Comparison of ENCODE assay signal across 8 cellular contexts in genomic region chr1:25338188-25338981, GRCh38. TPM values are rescaled to one million over a fixed set of nuclear protein-coding genes. Genes with fewer than 3 reads are reported as not detected.
DNase-seq lines count a peak whose midpoint lies in the region; ATAC-seq and TF ChIP-seq lines count a peak whose summit lies in the region.

Gene TMEM50A, plus strand, starts transcription at chr1:25338334. Its CDS starts 2,153 bp downstream, at chr1:25340487.

- H3K4me3 ChIP-seq in Panc1 (ENCODE audit: low read depth in 2 of 2, low read length in 2 of 2) (peak within 1 kb of the TSS; percentile 79 to 94), esophagus (ENCODE audit: low read depth in 1 of 2, low read length in 2 of 2) (peak within 1 kb of the TSS; percentile 88 to 92), muscle layer of colon (ENCODE audit: low read depth in 1 of 2, low read length in 2 of 2) (peak within 1 kb of the TSS; percentile 79 to 90)

- no peak for TF ChIP-seq RAD21 in Ishikawa (IDR thresholded peaks at IDR 0.05; ENCODE audit: low read depth)

- TF ChIP-seq EP300 in Ishikawa (IDR thresholded peaks at IDR 0.05; ENCODE audit: borderline replicate concordance), result no peak

- in situ Hi-C loops in Panc1 (cut with HindIII; ENCODE audit: low pct_unique_long_range_greater_than_20kb, low sequenced_read_pairs), result no loop called here

- H3K9me3 ChIP-seq in Panc1 (ENCODE audit: control insufficient read depth, insufficient read depth, low read depth, low read length) (no peaks in the 10 kb centered on the region), esophagus (ENCODE audit: control insufficient read depth in 2 of 2, insufficient read depth in 1 of 2, low read depth in 1 of 2, low read length in 1 of 2) (no peaks in the 10 kb centered on the region), muscle layer of colon (ENCODE audit: low read length) (no peaks in the 10 kb centered on the region)

- TF ChIP-seq CTCF in Panc1 (IDR thresholded peaks at IDR 0.05), result no peak

- DNase-seq in DMS53 (lab: John Stamatoyannopoulos, UW) (peak; percentile 92), Panc1 (ENCODE audit: low read depth, low spot score) (no peak)
- peak; percentile 96 for DNase-seq in activated T-cell treated with anti-CD3 and anti-CD28 coated beads, Interleukin-2, amount 50 U/mL, for 48 hours
- peak; percentile 80 to 82 for DNase-seq in stimulated activated CD8-positive, alpha-beta memory T cell treated with anti-CD3 and anti-CD28 coated beads, Interleukin-7, amount 100 ng/mL, for 4 hours (ENCODE audit: low read depth in 2 of 2)

- CTCF ChIA-PET in Panc1 (lab: Charles Lee), result no interaction called here

- no TSS peak for BruUV-seq in Panc1 (replicated peaks; lab: Mats Ljungman, UMichigan)

- H3K36me3 ChIP-seq in Panc1 (ENCODE audit: control insufficient read depth, insufficient read depth, low read length) (peaks cover 5% of the 10 kb centered on the region; the same call in 1 of the 2 replicates), esophagus (ENCODE audit: control insufficient read depth in 2 of 2, insufficient read depth in 2 of 2, low read length in 1 of 2) (no peaks in the 10 kb centered on the region), muscle layer of colon (ENCODE audit: insufficient read depth, low read length) (no peaks in the 10 kb centered on the region)

- ATAC-seq in GM21576 (IDR thresholded peaks at IDR 0.05; ENCODE audit: unreplicated experiment) (peak; percentile 52), Panc1 (peak; percentile 91)

- H3K27ac ChIP-seq in Panc1 (ENCODE audit: low read length) (peak within 1 kb of the TSS; percentile 87), esophagus (ENCODE audit: low read depth in 2 of 2, low read length in 1 of 2) (peak within 1 kb of the TSS; percentile 95 to 99), muscle layer of colon (ENCODE audit: low read depth, low read length) (peak within 1 kb of the TSS; percentile 94)

- no peaks in the 10 kb centered on the region for H3K27me3 ChIP-seq in Panc1 (ENCODE audit: control insufficient read depth, insufficient read depth, low read length)
- no peaks in the 10 kb centered on the region for H3K27me3 ChIP-seq in esophagus (ENCODE audit: control insufficient read depth in 1 of 2, insufficient read depth in 2 of 2, low read length in 2 of 2)
- no peaks in the 10 kb centered on the region for H3K27me3 ChIP-seq in muscle layer of colon (ENCODE audit: control insufficient read depth in 1 of 2, insufficient read depth in 2 of 2, low read length in 2 of 2)

- H3K9ac ChIP-seq in muscle layer of colon (ENCODE audit: low read length), result peak within 1 kb of the TSS; percentile 84

- H3K4me1 ChIP-seq in Panc1 (ENCODE audit: control insufficient read depth, insufficient read depth, low read length) (peaks cover 2% of the 10 kb centered on the region; the same call in 1 of the 2 replicates), esophagus (ENCODE audit: control insufficient read depth in 2 of 2, insufficient read depth in 2 of 2, low read length in 1 of 2) (no peaks in the 10 kb centered on the region), muscle layer of colon (ENCODE audit: insufficient read depth, low read length) (peaks cover 19% of the 10 kb centered on the region)

- 1% methylated on average over 54 to 71 of the region's 75 CpGs for WGBS in esophagus, 2 donors

- intact Hi-C loops in Panc1 (cut with micrococcal nuclease; ENCODE audit: unreplicated experiment), result no loop called here

- POLR2A ChIA-PET in Panc1 (lab: Charles Lee), result interaction anchor here (0.7 kb wide), 1 partner anchor 140 kb away, joined by 3 read pairs; no protein-coding TSS in a partner anchor

TF ChIP-seq in Ishikawa, 13 proteins besides CTCF, POLR2A, EP300 and RAD21:
- peak; percentile 25; the same call in 1 of the 2 replicates for TF ChIP-seq TAF1 (IDR thresholded peaks at IDR 0.05; ENCODE audit: low read depth)
- no peak for TF ChIP-seq FOXM1 (IDR thresholded peaks at IDR 0.05; ENCODE audit: borderline replicate concordance, low read depth)
- TF ChIP-seq YY1 (IDR thresholded peaks at IDR 0.05; ENCODE audit: low read depth), result no peak
- TF ChIP-seq MAX (IDR thresholded peaks at IDR 0.05), result peak; percentile 18; the same call in 1 of the 2 replicates
- no peak for TF ChIP-seq CREB1 (IDR thresholded peaks at IDR 0.05; ENCODE audit: low read depth)
- TF ChIP-seq REST (IDR thresholded peaks at IDR 0.05; ENCODE audit: low read depth), result no peak
- TF ChIP-seq EGR1 (IDR thresholded peaks at IDR 0.05), result no peak

RNA-seq across cellular contexts. Expression of gene TMEM50A, which starts in this region (rescaled TPM):
- 124 TPM for total RNA-seq in Panc1 (2021; ENCODE audit: unreplicated experiment)
- polyA plus RNA-seq in Panc1 (2012; ENCODE audit: insufficient read length), result 126 TPM
- 10 to 100 TPM; 60.1 to 75.8 TPM for polyA plus RNA-seq in esophagus
